Comparison of ENCODE assay signal across 34 cellular contexts in genomic region chr3:41249318-41249717, GRCh38.
"Had no signal": no experiment of that assay in that cellular context is flagged by ENCODE, and none has a peak within 500 bp of the region (broad histone marks: within the 10 kb centered on the region; RNA-seq: fewer than 3 reads in every experiment).

No MANE protein-coding gene starts in this region.

- H3K27me3 ChIP-seq: adrenal gland, MG63, Peyer's patch had no signal

- DNase-seq: activated CD4-positive, alpha-beta memory T cell treated with anti-CD3 and anti-CD28 coated beads, Interleukin-2, amount 10 ng/mL, durations not matched to agents 7 days and 5 days; activated CD4-positive, alpha-beta T cell treated with anti-CD3 and anti-CD28 coated beads for 1 hour; activated CD4-positive, alpha-beta T cell treated with anti-CD3 and anti-CD28 coated beads for 48 hours; activated CD4-positive, CD25-positive, alpha-beta regulatory T cell; activated effector memory CD4-positive, alpha-beta T cell treated with anti-CD3 and anti-CD28 coated beads, Interleukin-2, amount 50 U/mL, for 16 hours; activated naive CD4-positive, alpha-beta T cell; activated naive CD4-positive, alpha-beta T cell treated with anti-CD3 and anti-CD28 coated beads, Interleukin-2, amount 50 U/mL, for 16 hours; activated naive CD8-positive, alpha-beta T cell treated with anti-CD3 and anti-CD28 coated beads, Interleukin-2, amount 10 ng/mL, durations not matched to agents 7 days and 5 days; activated T-cell treated with anti-CD3 and anti-CD28 coated beads, Interleukin-2, amount 50 U/mL, for 1 hour; activated T-cell treated with anti-CD3 and anti-CD28 coated beads, Interleukin-2, amount 50 U/mL, for 72 hours; adrenal gland; caudate nucleus; Kasumi-1; KG1; MG63; NCI-H1048; NCI-H1105 treated with DMSO at 0.1 percent for 48 hours; NCI-H1436; NCI-H1694; NCI-H1930; NCI-H2081 treated with DMSO at 0.1 percent for 48 hours; NCI-H226; NCI-H446 treated with DMSO at 0.1 percent for 48 hours; NCI-H524; NCI-H69; Peyer's patch; RPMI8226; SW 1271; T-helper 1 cell; T1000; WERI-Rb-1 had no signal

- H3K4me1 Mint-ChIP-seq: activated CD4-positive, alpha-beta memory T cell treated with anti-CD3 and anti-CD28 coated beads, Interleukin-2, amount 10 ng/mL, durations not matched to agents 7 days and 5 days; activated naive CD8-positive, alpha-beta T cell treated with anti-CD3 and anti-CD28 coated beads, Interleukin-2, amount 10 ng/mL, durations not matched to agents 7 days and 5 days; activated T-helper 17 cell treated with anti-CD3 and anti-CD28 coated beads, Interleukin-2, amount 50 U/mL, for 72 hours had no signal

- H3K27me3 Mint-ChIP-seq: activated CD4-positive, alpha-beta memory T cell treated with anti-CD3 and anti-CD28 coated beads, Interleukin-2, amount 10 ng/mL, durations not matched to agents 7 days and 5 days; activated naive CD8-positive, alpha-beta T cell treated with anti-CD3 and anti-CD28 coated beads, Interleukin-2, amount 10 ng/mL, durations not matched to agents 7 days and 5 days; activated T-helper 17 cell treated with anti-CD3 and anti-CD28 coated beads, Interleukin-2, amount 50 U/mL, for 72 hours had no signal

- H3K4me3 Mint-ChIP-seq: activated CD4-positive, alpha-beta memory T cell treated with anti-CD3 and anti-CD28 coated beads, Interleukin-2, amount 10 ng/mL, durations not matched to agents 7 days and 5 days; activated naive CD8-positive, alpha-beta T cell treated with anti-CD3 and anti-CD28 coated beads, Interleukin-2, amount 10 ng/mL, durations not matched to agents 7 days and 5 days; activated T-cell treated with anti-CD3 and anti-CD28 coated beads, Interleukin-2, amount 50 U/mL, for 72 hours; activated T-helper 17 cell treated with anti-CD3 and anti-CD28 coated beads, Interleukin-2, amount 50 U/mL, for 72 hours; brain had no signal

- H3K27ac Mint-ChIP-seq: activated CD4-positive, alpha-beta memory T cell treated with anti-CD3 and anti-CD28 coated beads, Interleukin-2, amount 10 ng/mL, durations not matched to agents 7 days and 5 days; activated naive CD8-positive, alpha-beta T cell treated with anti-CD3 and anti-CD28 coated beads, Interleukin-2, amount 10 ng/mL, durations not matched to agents 7 days and 5 days; activated T-cell treated with anti-CD3 and anti-CD28 coated beads, Interleukin-2, amount 50 U/mL, for 72 hours; activated T-helper 17 cell treated with anti-CD3 and anti-CD28 coated beads, Interleukin-2, amount 50 U/mL, for 72 hours; brain had no signal

- ATAC-seq: activated T-helper 17 cell treated with anti-CD3 and anti-CD28 coated beads, Interleukin-2, amount 50 U/mL, for 72 hours; Right ventricle myocardium inferior had no signal

- H3K9me3 Mint-ChIP-seq: activated CD4-positive, alpha-beta memory T cell treated with anti-CD3 and anti-CD28 coated beads, Interleukin-2, amount 10 ng/mL, durations not matched to agents 7 days and 5 days; activated naive CD8-positive, alpha-beta T cell treated with anti-CD3 and anti-CD28 coated beads, Interleukin-2, amount 10 ng/mL, durations not matched to agents 7 days and 5 days had no signal

- H3K27ac ChIP-seq: adrenal gland, Peyer's patch, WERI-Rb-1 had no signal

- H3K36me3 Mint-ChIP-seq: activated naive CD8-positive, alpha-beta T cell treated with anti-CD3 and anti-CD28 coated beads, Interleukin-2, amount 10 ng/mL, durations not matched to agents 7 days and 5 days had no signal
